ENCODE assay signal across 27 cellular contexts in genomic region chr2:31053929-31054328, GRCh38.
"Had no signal": no experiment of that assay in that cellular context is flagged by ENCODE, and none has a peak within 500 bp of the region (broad histone marks: within the 10 kb centered on the region; RNA-seq: fewer than 3 reads in every experiment).

No MANE protein-coding gene starts in this region.

- H3K27me3 ChIP-seq: brain microvascular endothelial cell, dorsolateral prefrontal cortex, esophagus muscularis mucosa, foreskin keratinocyte, gastrocnemius medialis had no signal

- FAIRE-seq: astrocyte, bronchial epithelial cell had no signal

- H3K4me3 ChIP-seq: coronary artery, dorsolateral prefrontal cortex, esophagus muscularis mucosa, gastrocnemius medialis had no signal

- ATAC-seq: activated CD8-positive, alpha-beta T cell treated with anti-CD3 and anti-CD28 coated beads for 36 hours; activated T-cell treated with anti-CD3 and anti-CD28 coated beads, Interleukin-2, amount 50 U/mL, for 4 hours; activated T-helper 17 cell treated with anti-CD3 and anti-CD28 coated beads, Interleukin-2, amount 50 U/mL, for 72 hours; foreskin keratinocyte; gastrocnemius medialis; WTC11 had no signal

- H3K27ac ChIP-seq: brain microvascular endothelial cell, coronary artery, dorsolateral prefrontal cortex, esophagus muscularis mucosa, foreskin keratinocyte, gastrocnemius medialis had no signal

- DNase-seq: activated CD4-positive, alpha-beta T cell treated with anti-CD3 and anti-CD28 coated beads for 1 hour; activated CD4-positive, alpha-beta T cell treated with anti-CD3 and anti-CD28 coated beads for 4 hours; activated CD4-positive, alpha-beta T cell treated with anti-CD3 and anti-CD28 coated beads, Interleukin-2, amount 50 U/mL, for 1 hour; activated CD4-positive, alpha-beta T cell treated with anti-CD3 and anti-CD28 coated beads, Interleukin-2, amount 50 U/mL, for 48 hours; activated CD8-positive, alpha-beta memory T cell treated with anti-CD3 and anti-CD28 coated beads for 24 hours; activated CD8-positive, alpha-beta T cell treated with anti-CD3 and anti-CD28 coated beads for 36 hours; activated effector memory CD4-positive, alpha-beta T cell treated with Interleukin-2 at 50 U/mL for 16 hours; activated gamma-delta T cell treated with Interleukin-2 at 50 U/mL for 16 hours; activated naive CD4-positive, alpha-beta T cell treated with anti-CD3 and anti-CD28 coated beads, Interleukin-2, amount 50 U/mL, for 16 hours; activated naive CD4-positive, alpha-beta T cell treated with Interleukin-2 at 50 U/mL for 16 hours; activated T-cell treated with anti-CD3 and anti-CD28 coated beads, Interleukin-2, amount 50 U/mL, for 4 hours; amniotic stem cell; anterior cingulate cortex; brain microvascular endothelial cell; dorsolateral prefrontal cortex; effector memory CD4-positive, alpha-beta T cell; erythroblast; foreskin keratinocyte; gastrocnemius medialis; glutamatergic neuron; T-helper 2 cell had no signal

- H3K9me3 ChIP-seq: esophagus muscularis mucosa, gastrocnemius medialis had no signal

- H3K4me1 ChIP-seq: esophagus muscularis mucosa, foreskin keratinocyte, gastrocnemius medialis had no signal

- H3K36me3 ChIP-seq: brain microvascular endothelial cell, esophagus muscularis mucosa, gastrocnemius medialis had no signal
